In genomic region chr11:86459682-86460460, GRCh38 we compare ENCODE assay signal across 9 cellular contexts.
A peak's percentile ranks its signal among the peaks of the same experiment; 100 is the strongest.
DNase-seq lines count a peak whose midpoint lies in the region; ATAC-seq and TF ChIP-seq lines count a peak whose summit lies in the region.
"Had no signal": no experiment of that assay in that cellular context is flagged by ENCODE, and none has a peak within 500 bp of the region (broad histone marks: within the 10 kb centered on the region; RNA-seq: fewer than 3 reads in every experiment).

No MANE protein-coding gene starts in this region.

- H3K4me3 Mint-ChIP-seq in nephron: no peak overlapping the region
- no peak overlapping the region for H3K4me3 Mint-ChIP-seq in activated CD8-positive, alpha-beta memory T cell treated with anti-CD3 and anti-CD28 coated beads, Interleukin-2, amount 10 ng/mL, durations not matched to agents 7 days and 5 days
- H3K4me3 Mint-ChIP-seq: naive thymus-derived CD8-positive, alpha-beta T cell had no signal

- DNase-seq in AG09309 (ENCODE audit: low read depth) (peak; percentile 46), NCI-H2196 (lab: John Stamatoyannopoulos, UW; ENCODE audit: unreplicated experiment) (peak; percentile 78), dermis blood vessel endothelial cell (peak; percentile 99), T-helper 9 cell (no peak)
- no peak for DNase-seq in activated CD8-positive, alpha-beta memory T cell treated with anti-CD3 and anti-CD28 coated beads, Interleukin-2, amount 10 ng/mL, durations not matched to agents 7 days and 5 days
- no peak for DNase-seq in activated CD4-positive, alpha-beta T cell treated with anti-CD3 and anti-CD28 coated beads, Interleukin-2, amount 50 U/mL, for 4 hours
- no peak for DNase-seq in effector CD4-positive, alpha-beta T cell
- DNase-seq: naive thymus-derived CD8-positive, alpha-beta T cell had no signal

- CTCF ChIA-PET in activated CD8-positive, alpha-beta memory T cell treated with anti-CD3 and anti-CD28 coated beads, Interleukin-2, amount 10 ng/mL, durations not matched to agents 7 days and 5 days (lab: Charles Lee): interaction anchor here (1.0 to 2.8 kb wide), 2 partner anchors 10 to 148 kb away, joined by 3 to 9 read pairs; no protein-coding TSS in a partner anchor

- H3K4me3 ChIP-seq in AG09309 (ENCODE audit: control insufficient read depth, low read depth, low read length): no peak overlapping the region

- H3K36me3 Mint-ChIP-seq in nephron (ENCODE audit: low read depth): no peaks in the 10 kb centered on the region
- H3K36me3 Mint-ChIP-seq in activated CD8-positive, alpha-beta memory T cell treated with anti-CD3 and anti-CD28 coated beads, Interleukin-2, amount 10 ng/mL, durations not matched to agents 7 days and 5 days: no peaks in the 10 kb centered on the region

- H3K4me1 Mint-ChIP-seq in nephron: peaks cover 50% of the 10 kb centered on the region
- H3K4me1 Mint-ChIP-seq in activated CD8-positive, alpha-beta memory T cell treated with anti-CD3 and anti-CD28 coated beads, Interleukin-2, amount 10 ng/mL, durations not matched to agents 7 days and 5 days: peaks cover 7% of the 10 kb centered on the region

- TF ChIP-seq CTCF in AG09309 (IDR thresholded peaks at IDR 0.05; ENCODE audit: control insufficient read depth, insufficient read depth, low read depth, low read length, missing control alignments) (no peak), nephron (IDR thresholded peaks at IDR 0.05; ENCODE audit: unreplicated experiment in 3 of 3) (no peak)

- no peaks in the 10 kb centered on the region for H3K27me3 Mint-ChIP-seq in nephron (ENCODE audit: low read depth)
- peaks cover 3% of the 10 kb centered on the region for H3K27me3 Mint-ChIP-seq in activated CD8-positive, alpha-beta memory T cell treated with anti-CD3 and anti-CD28 coated beads, Interleukin-2, amount 10 ng/mL, durations not matched to agents 7 days and 5 days

- H3K9me3 Mint-ChIP-seq in nephron: no peaks in the 10 kb centered on the region
- no peaks in the 10 kb centered on the region for H3K9me3 Mint-ChIP-seq in activated CD8-positive, alpha-beta memory T cell treated with anti-CD3 and anti-CD28 coated beads, Interleukin-2, amount 10 ng/mL, durations not matched to agents 7 days and 5 days (ENCODE audit: low read depth)
- H3K9me3 Mint-ChIP-seq: naive thymus-derived CD8-positive, alpha-beta T cell had no signal

- no peak for ATAC-seq in activated CD8-positive, alpha-beta memory T cell treated with anti-CD3 and anti-CD28 coated beads, Interleukin-2, amount 10 ng/mL, durations not matched to agents 7 days and 5 days
- ATAC-seq: naive thymus-derived CD8-positive, alpha-beta T cell had no signal

- H3K27ac Mint-ChIP-seq in nephron: peak overlapping the region in 2 of 3 experiments; percentile 58 to 61
- H3K27ac Mint-ChIP-seq in activated CD8-positive, alpha-beta memory T cell treated with anti-CD3 and anti-CD28 coated beads, Interleukin-2, amount 10 ng/mL, durations not matched to agents 7 days and 5 days: no peak overlapping the region
- H3K27ac Mint-ChIP-seq: naive thymus-derived CD8-positive, alpha-beta T cell had no signal

Comparison
In these comparisons a context has a peak if more than half of its experiments do, and no peak if none do; other contexts are left out.
1. DNase-seq: peak in AG09309 (single experiment), NCI-H2196 (single experiment) and dermis blood vessel endothelial cell (single experiment); none in activated CD8-positive, alpha-beta memory T cell treated with anti-CD3 and anti-CD28 coated beads, Interleukin-2, amount 10 ng/mL, durations not matched to agents 7 days and 5 days (single experiment), activated CD4-positive, alpha-beta T cell treated with anti-CD3 and anti-CD28 coated beads, Interleukin-2, amount 50 U/mL, for 4 hours (0 of 2), effector CD4-positive, alpha-beta T cell (single experiment) and T-helper 9 cell (single experiment).